Comparison of ENCODE assay signal across 29 cellular contexts in the genomic region with DNA sequence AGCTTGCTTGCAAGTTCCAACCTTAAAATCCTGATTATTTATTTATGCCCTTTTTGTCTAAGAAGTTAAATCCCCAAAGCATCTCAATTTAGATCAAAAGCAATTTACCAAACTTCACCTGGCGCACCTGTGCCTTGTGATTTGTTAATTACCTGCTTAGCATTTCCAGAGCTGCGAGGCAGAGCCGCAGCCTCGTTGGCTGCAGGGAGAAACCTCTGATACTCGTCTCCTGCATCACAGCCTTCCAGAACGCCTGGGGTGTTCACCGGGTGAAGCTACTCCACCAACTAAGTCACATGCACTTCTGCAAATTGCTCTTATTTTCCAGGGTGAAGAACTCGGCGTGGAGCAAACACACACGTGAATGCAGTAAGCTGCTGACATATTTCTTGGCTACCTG.
"Had no signal": no experiment of that assay in that cellular context is flagged by ENCODE, and none has a peak within 500 bp of the region (broad histone marks: within the 10 kb centered on the region; RNA-seq: fewer than 3 reads in every experiment).

No MANE protein-coding gene starts in this region.

- H3K9me3 Mint-ChIP-seq: natural killer cell; nephron; neural progenitor cell; stimulated activated memory B cell treated with anti-CD40 and anti-IgM and Interleukin-4, amounts not matched to agents 10 μg/mL and 1 μg/mL and 100 μg/mL, for 72 hours; stimulated activated naive CD8-positive, alpha-beta T cell treated with anti-CD3 and anti-CD28 coated beads, Interleukin-15, amount 100 ng/mL, for 72 hours had no signal

- H3K27ac ChIP-seq: neural progenitor cell, ovary, parathyroid adenoma, psoas muscle, right lobe of liver, sigmoid colon, suprapubic skin, testis, tibial artery, upper lobe of left lung, vagina had no signal

- H3K27ac Mint-ChIP-seq: natural killer cell; nephron; neural progenitor cell; progenitor cell of endocrine pancreas; stimulated activated memory B cell treated with anti-CD40 and anti-IgM and Interleukin-4, amounts not matched to agents 10 μg/mL and 1 μg/mL and 100 μg/mL, for 72 hours; stimulated activated naive CD8-positive, alpha-beta T cell treated with anti-CD3 and anti-CD28 coated beads, Interleukin-15, amount 100 ng/mL, for 72 hours had no signal

- H3K4me3 ChIP-seq: neural progenitor cell, ovary, psoas muscle, right lobe of liver, sigmoid colon, suprapubic skin, testis, tibial artery, upper lobe of left lung, vagina had no signal

- H3K4me1 Mint-ChIP-seq: natural killer cell; nephron; neural progenitor cell; stimulated activated memory B cell treated with anti-CD40 and anti-IgM and Interleukin-4, amounts not matched to agents 10 μg/mL and 1 μg/mL and 100 μg/mL, for 72 hours; stimulated activated naive CD8-positive, alpha-beta T cell treated with anti-CD3 and anti-CD28 coated beads, Interleukin-15, amount 100 ng/mL, for 72 hours had no signal

- H3K4me3 Mint-ChIP-seq: natural killer cell; nephron; neural progenitor cell; stimulated activated memory B cell treated with anti-CD40 and anti-IgM and Interleukin-4, amounts not matched to agents 10 μg/mL and 1 μg/mL and 100 μg/mL, for 72 hours; stimulated activated naive CD8-positive, alpha-beta T cell treated with anti-CD3 and anti-CD28 coated beads, Interleukin-15, amount 100 ng/mL, for 72 hours had no signal

- H2AFZ ChIP-seq: neural progenitor cell, parathyroid adenoma had no signal

- H3K4me2 ChIP-seq: neural progenitor cell had no signal

- H3K36me3 ChIP-seq: neural progenitor cell, ovary, right lobe of liver, sigmoid colon, suprapubic skin, tibial artery, upper lobe of left lung, vagina had no signal

- H3K79me2 ChIP-seq: parathyroid adenoma had no signal

- H3K4me1 ChIP-seq: neural progenitor cell, parathyroid adenoma, psoas muscle, right lobe of liver, sigmoid colon, suprapubic skin, testis, tibial artery, upper lobe of left lung, vagina had no signal

- DNase-seq: natural killer cell; occipital lobe; ovary; posterior cingulate gyrus; psoas muscle; right cardiac atrium; right lobe of liver; sigmoid colon; small intestine; stimulated activated CD4-positive, alpha-beta T cell treated with anti-CD3 and anti-CD28 coated beads, Interleukin-12 subunit alpha, Interleukin-12 subunit beta, amount 100 ng/mL, for 4 hours; stimulated activated CD4-positive, alpha-beta T cell treated with anti-CD3 and anti-CD28 coated beads, Interleukin-1b, Interleukin-23, amount 100 ng/mL, for 48 hours; stimulated activated CD4-positive, alpha-beta T cell treated with anti-CD3 and anti-CD28 coated beads, Interleukin-4, amount 100 ng/mL, for 1 hour; stimulated activated CD4-positive, alpha-beta T cell treated with anti-CD3 and anti-CD28 coated beads, Interleukin-4, amount 100 ng/mL, for 4 hours; stimulated activated CD8-positive, alpha-beta memory T cell treated with anti-CD3 and anti-CD28 coated beads, Interleukin-4, amount 100 ng/mL, for 48 hours; stimulated activated naive CD4-positive, alpha-beta T cell; stimulated activated naive CD8-positive, alpha-beta T cell treated with anti-CD3 and anti-CD28 coated beads, Interleukin-15, amount 100 ng/mL, for 72 hours; stimulated activated naive CD8-positive, alpha-beta T cell treated with anti-CD3 and anti-CD28 coated beads, Interleukin-15, Interleukin-2, amounts not matched to agents 100 U/mL and 50 U/mL, for 24 hours; substantia nigra; testis; tibial artery; trophoblast cell; upper lobe of left lung had no signal

- H3K36me3 Mint-ChIP-seq: natural killer cell; neural progenitor cell; stimulated activated memory B cell treated with anti-CD40 and anti-IgM and Interleukin-4, amounts not matched to agents 10 μg/mL and 1 μg/mL and 100 μg/mL, for 72 hours had no signal

- H3K27me3 ChIP-seq: neural progenitor cell, ovary, right lobe of liver, suprapubic skin, testis, upper lobe of left lung, vagina had no signal

- H3K9me3 ChIP-seq: ovary, psoas muscle, right lobe of liver, sigmoid colon, suprapubic skin, testis, tibial artery, upper lobe of left lung, vagina had no signal

- ATAC-seq: natural killer cell; psoas muscle; right cardiac atrium; right lobe of liver; stimulated activated memory B cell treated with anti-CD40 and anti-IgM and Interleukin-4, amounts not matched to agents 10 μg/mL and 1 μg/mL and 100 μg/mL, for 72 hours; stimulated activated naive CD8-positive, alpha-beta T cell treated with anti-CD3 and anti-CD28 coated beads, Interleukin-15, amount 100 ng/mL, for 72 hours; stimulated activated naive CD8-positive, alpha-beta T cell treated with anti-CD3 and anti-CD28 coated beads, Interleukin-15, Interleukin-2, amounts not matched to agents 100 U/mL and 50 U/mL, for 24 hours had no signal
